In genomic region chr4:127881565-127881869, GRCh38 we compare ENCODE assay signal across 8 cellular contexts. TPM values are rescaled to one million over a fixed set of nuclear protein-coding genes. Genes with fewer than 3 reads are reported as not detected.
DNase-seq lines count a peak whose midpoint lies in the region; ATAC-seq and TF ChIP-seq lines count a peak whose summit lies in the region.

No MANE protein-coding gene starts in this region.

- peaks cover 2% of the 10 kb centered on the region for H3K27me3 Mint-ChIP-seq in activated CD4-positive, alpha-beta T cell treated with anti-CD3 and anti-CD28 coated beads, Interleukin-2, amount 10 ng/mL, durations not matched to agents 24 days and 14 days
- no peaks in the 10 kb centered on the region for H3K27me3 Mint-ChIP-seq in activated T-helper 2 cell treated with anti-CD3 and anti-CD28 coated beads, Interferon-gamma antibody, Interleukin-2, Interleukin-4, amounts not matched to agents 10 μg/mL and 5 μg/mL and 100 μg/mL, durations not matched to agents 14 hours and 24 hours and 36 hours (ENCODE audit: low read depth)
- H3K27me3 Mint-ChIP-seq in type B pancreatic cell = no peaks in the 10 kb centered on the region

- H3K36me3 Mint-ChIP-seq in activated CD4-positive, alpha-beta T cell treated with anti-CD3 and anti-CD28 coated beads, Interleukin-2, amount 10 ng/mL, durations not matched to agents 24 days and 14 days (ENCODE audit: low read depth) = peaks cover 26% of the 10 kb centered on the region
- H3K36me3 Mint-ChIP-seq in activated T-helper 2 cell treated with anti-CD3 and anti-CD28 coated beads, Interferon-gamma antibody, Interleukin-2, Interleukin-4, amounts not matched to agents 10 μg/mL and 5 μg/mL and 100 μg/mL, durations not matched to agents 14 hours and 24 hours and 36 hours (ENCODE audit: low read depth) = peaks cover 36% of the 10 kb centered on the region
- H3K36me3 Mint-ChIP-seq in type B pancreatic cell = peaks cover 9% of the 10 kb centered on the region

- no peaks in the 10 kb centered on the region for H3K9me3 Mint-ChIP-seq in activated CD4-positive, alpha-beta T cell treated with anti-CD3 and anti-CD28 coated beads, Interleukin-2, amount 10 ng/mL, durations not matched to agents 24 days and 14 days
- H3K9me3 Mint-ChIP-seq in activated T-helper 2 cell treated with anti-CD3 and anti-CD28 coated beads, Interferon-gamma antibody, Interleukin-2, Interleukin-4, amounts not matched to agents 10 μg/mL and 5 μg/mL and 100 μg/mL, durations not matched to agents 14 hours and 24 hours and 36 hours = no peaks in the 10 kb centered on the region
- no peaks in the 10 kb centered on the region for H3K9me3 Mint-ChIP-seq in type B pancreatic cell

- DNase-seq in activated CD4-positive, alpha-beta T cell treated with anti-CD3 and anti-CD28 coated beads, Interleukin-2, amount 10 ng/mL, durations not matched to agents 24 days and 14 days = no peak
- DNase-seq in activated CD4-positive, alpha-beta T cell treated with anti-CD3 and anti-CD28 coated beads for 48 hours = no peak
- DNase-seq in activated T-helper 2 cell treated with anti-CD3 and anti-CD28 coated beads, Interferon-gamma antibody, Interleukin-2, Interleukin-4, amounts not matched to agents 10 μg/mL and 5 μg/mL and 100 μg/mL, durations not matched to agents 14 hours and 24 hours and 36 hours (ENCODE audit: low spot score) = no peak
- no peak for DNase-seq in left lung
- DNase-seq in type B pancreatic cell (ENCODE audit: extremely low spot score, unreplicated experiment) = no peak
- DNase-seq in SW 1271 (lab: John Stamatoyannopoulos, UW) = no peak
- no peak for DNase-seq in superior temporal gyrus (ENCODE audit: extremely low spot score)

- TF ChIP-seq CTCF in left lung (IDR thresholded peaks at IDR 0.05) = no peak
- TF ChIP-seq CTCF in type B pancreatic cell (conservative IDR thresholded peaks at IDR 0.05) = no peak

- peaks cover 0 to 15% of the 10 kb centered on the region in 2 donors for H3K4me1 ChIP-seq in left lung

- H3K4me1 Mint-ChIP-seq in activated CD4-positive, alpha-beta T cell treated with anti-CD3 and anti-CD28 coated beads, Interleukin-2, amount 10 ng/mL, durations not matched to agents 24 days and 14 days = peaks cover 29% of the 10 kb centered on the region
- peaks cover 35% of the 10 kb centered on the region for H3K4me1 Mint-ChIP-seq in activated T-helper 2 cell treated with anti-CD3 and anti-CD28 coated beads, Interferon-gamma antibody, Interleukin-2, Interleukin-4, amounts not matched to agents 10 μg/mL and 5 μg/mL and 100 μg/mL, durations not matched to agents 14 hours and 24 hours and 36 hours (ENCODE audit: low read depth)
- H3K4me1 Mint-ChIP-seq in type B pancreatic cell (ENCODE audit: unreplicated experiment) = peaks cover 21% of the 10 kb centered on the region

- no peaks in the 10 kb centered on the region for H3K9me3 ChIP-seq in left lung

- peak overlapping the region; percentile 97 for H3K4me3 Mint-ChIP-seq in activated CD4-positive, alpha-beta T cell treated with anti-CD3 and anti-CD28 coated beads, Interleukin-2, amount 10 ng/mL, durations not matched to agents 24 days and 14 days
- peak overlapping the region; percentile 93 for H3K4me3 Mint-ChIP-seq in activated T-helper 2 cell treated with anti-CD3 and anti-CD28 coated beads, Interferon-gamma antibody, Interleukin-2, Interleukin-4, amounts not matched to agents 10 μg/mL and 5 μg/mL and 100 μg/mL, durations not matched to agents 14 hours and 24 hours and 36 hours (ENCODE audit: low read depth)
- peak overlapping the region; percentile 99 for H3K4me3 Mint-ChIP-seq in type B pancreatic cell

- ATAC-seq in HG03064 (IDR thresholded peaks at IDR 0.05; ENCODE audit: low read depth, unreplicated experiment) = peak; percentile 34
- peak; percentile 81 for ATAC-seq in left lung

- H3K36me3 ChIP-seq in left lung = peaks cover 0 to 8% of the 10 kb centered on the region in 2 donors

- H3K27ac ChIP-seq in left lung = peak overlapping the region in 1 of 2 donors; percentile 91

- intact Hi-C loops in activated CD4-positive, alpha-beta T cell treated with anti-CD3 and anti-CD28 coated beads, Interleukin-2, amount 10 ng/mL, durations not matched to agents 24 days and 14 days (cut with micrococcal nuclease) = loop anchor here (2.0 kb wide), 1 partner anchor 929 kb away; no protein-coding TSS in a partner anchor
- intact Hi-C loops in activated T-helper 2 cell treated with anti-CD3 and anti-CD28 coated beads, Interferon-gamma antibody, Interleukin-2, Interleukin-4, amounts not matched to agents 10 μg/mL and 5 μg/mL and 100 μg/mL, durations not matched to agents 14 hours and 24 hours and 36 hours (cut with micrococcal nuclease) = loop anchor here (1.0 to 5.0 kb wide), 4 partner anchors 9 to 929 kb away; no protein-coding TSS in a partner anchor
- intact Hi-C loops in left lung (cut with DNase I) = no loop called here

- peak overlapping the region; percentile 83 to 84 for H3K4me3 ChIP-seq in left lung

- peak overlapping the region; percentile 93 for H3K27ac Mint-ChIP-seq in activated CD4-positive, alpha-beta T cell treated with anti-CD3 and anti-CD28 coated beads, Interleukin-2, amount 10 ng/mL, durations not matched to agents 24 days and 14 days
- peak overlapping the region; percentile 91 for H3K27ac Mint-ChIP-seq in activated T-helper 2 cell treated with anti-CD3 and anti-CD28 coated beads, Interferon-gamma antibody, Interleukin-2, Interleukin-4, amounts not matched to agents 10 μg/mL and 5 μg/mL and 100 μg/mL, durations not matched to agents 14 hours and 24 hours and 36 hours
- H3K27ac Mint-ChIP-seq in type B pancreatic cell = peak overlapping the region; percentile 99

- no peaks in the 10 kb centered on the region for H3K27me3 ChIP-seq in left lung

RNA-seq across cellular contexts. Expression of gene PLK4, which starts 0.8 kb away (rescaled TPM):
- 44.5 and 44.7 TPM in 2 replicates for total RNA-seq in activated CD4-positive, alpha-beta T cell treated with anti-CD3 and anti-CD28 coated beads, Interleukin-2, amount 10 ng/mL, durations not matched to agents 24 days and 14 days
- 47.4 and 50.1 TPM in 2 replicates for total RNA-seq in activated T-helper 2 cell treated with anti-CD3 and anti-CD28 coated beads, Interferon-gamma antibody, Interleukin-2, Interleukin-4, amounts not matched to agents 10 μg/mL and 5 μg/mL and 100 μg/mL, durations not matched to agents 14 hours and 24 hours and 36 hours
- total RNA-seq in left lung (1 to 10 TPM; 4.7 to 5.8 TPM), type B pancreatic cell (ENCODE audit: low replicate concordance) (14.1 and 28.3 TPM in 2 replicates)

Comparison
In these comparisons a context has a peak if more than half of its experiments do, and no peak if none do; other contexts are left out.
1. intact Hi-C loops: an anchor here in activated CD4-positive, alpha-beta T cell treated with anti-CD3 and anti-CD28 coated beads, Interleukin-2, amount 10 ng/mL, durations not matched to agents 24 days and 14 days (2.0 kb wide) and activated T-helper 2 cell treated with anti-CD3 and anti-CD28 coated beads, Interferon-gamma antibody, Interleukin-2, Interleukin-4, amounts not matched to agents 10 μg/mL and 5 μg/mL and 100 μg/mL, durations not matched to agents 14 hours and 24 hours and 36 hours (1.0 to 5.0 kb wide); none called in left lung.